34 cellular contexts compared by ENCODE assay signal in genomic region chr4:1639299-1639868, GRCh38.
"Had no signal": no experiment of that assay in that cellular context is flagged by ENCODE, and none has a peak within 500 bp of the region (broad histone marks: within the 10 kb centered on the region; RNA-seq: fewer than 3 reads in every experiment).

No MANE protein-coding gene starts in this region.

- H3K27ac Mint-ChIP-seq: activated B cell treated with CpG ODN at 0.5 μM for 24 hours; activated CD4-positive, alpha-beta memory T cell treated with anti-CD3 and anti-CD28 coated beads for 36 hours; activated naive CD4-positive, alpha-beta T cell treated with anti-CD3 and anti-CD28 coated beads, Interleukin-2, amount 10 ng/mL, durations not matched to agents 7 days and 5 days; activated naive CD8-positive, alpha-beta T cell had no signal

- H3K4me3 Mint-ChIP-seq: activated B cell treated with CpG ODN at 0.5 μM for 24 hours; activated CD4-positive, alpha-beta memory T cell treated with anti-CD3 and anti-CD28 coated beads for 36 hours; activated naive CD4-positive, alpha-beta T cell treated with anti-CD3 and anti-CD28 coated beads, Interleukin-2, amount 10 ng/mL, durations not matched to agents 7 days and 5 days; activated naive CD8-positive, alpha-beta T cell; central memory CD8-positive, alpha-beta T cell had no signal

- H2AFZ ChIP-seq: PC-9 had no signal

- H3K36me3 ChIP-seq: cardiac muscle cell had no signal

- H3K4me1 Mint-ChIP-seq: activated B cell treated with CpG ODN at 0.5 μM for 24 hours; activated naive CD4-positive, alpha-beta T cell treated with anti-CD3 and anti-CD28 coated beads, Interleukin-2, amount 10 ng/mL, durations not matched to agents 7 days and 5 days; central memory CD8-positive, alpha-beta T cell had no signal

- H3K4me2 ChIP-seq: PC-9 had no signal

- H3K27me3 Mint-ChIP-seq: activated B cell treated with CpG ODN at 0.5 μM for 24 hours; activated CD4-positive, alpha-beta memory T cell treated with anti-CD3 and anti-CD28 coated beads for 36 hours; activated naive CD8-positive, alpha-beta T cell; central memory CD8-positive, alpha-beta T cell had no signal

- H3K27me3 ChIP-seq: cardiac muscle cell had no signal

- H3K4me3 ChIP-seq: cardiac muscle cell, PC-9 had no signal

- H3K9me3 Mint-ChIP-seq: activated B cell treated with CpG ODN at 0.5 μM for 24 hours; activated CD4-positive, alpha-beta memory T cell treated with anti-CD3 and anti-CD28 coated beads for 36 hours; activated naive CD4-positive, alpha-beta T cell treated with anti-CD3 and anti-CD28 coated beads, Interleukin-2, amount 10 ng/mL, durations not matched to agents 7 days and 5 days; central memory CD8-positive, alpha-beta T cell had no signal

- DNase-seq: activated B cell treated with CpG ODN at 0.5 μM for 24 hours; activated CD4-positive, alpha-beta memory T cell treated with anti-CD3 and anti-CD28 coated beads for 36 hours; activated CD4-positive, alpha-beta T cell treated with anti-CD3 and anti-CD28 coated beads for 4 hours; activated CD4-positive, alpha-beta T cell treated with anti-CD3 and anti-CD28 coated beads, Interleukin-2, amount 50 U/mL, for 1 hour; activated CD4-positive, CD25-positive, alpha-beta regulatory T cell treated with anti-CD3 and anti-CD28 coated beads, Interleukin-2, amount 50 U/mL, for 72 hours; activated CD8-positive, alpha-beta memory T cell treated with anti-CD3 and anti-CD28 coated beads, Interleukin-2, amount 50 U/mL, for 48 hours; activated effector memory CD4-positive, alpha-beta T cell treated with Interleukin-2 at 50 U/mL for 16 hours; activated naive CD4-positive, alpha-beta T cell treated with anti-CD3 and anti-CD28 coated beads, Interleukin-2, amount 10 ng/mL, durations not matched to agents 7 days and 5 days; activated T-cell treated with anti-CD3 and anti-CD28 coated beads, Interleukin-2, amount 50 U/mL, for 48 hours; amniotic stem cell; aorta; KG1; MM.1S; MV-4-11; NCI-H1092; NCI-H1436 treated with DMSO at 0.1 percent for 48 hours; NCI-H187; NCI-H2029 treated with DMSO at 0.1 percent for 48 hours; NCI-H2107; NCI-H2171; NCI-H510A; NCI-H526; NCI-H748 treated with DMSO at 0.1 percent for 48 hours; NK-92 treated with Interleukin-12 subunit alpha and Interleukin-12 subunit beta, amount 100 ng/mL, for 24 hours; PC-9; SIG-M5; SW 1271; T-helper 1 cell; T-helper 2 cell; T-helper 9 cell had no signal

- H3K36me3 Mint-ChIP-seq: activated CD4-positive, alpha-beta memory T cell treated with anti-CD3 and anti-CD28 coated beads for 36 hours; activated naive CD4-positive, alpha-beta T cell treated with anti-CD3 and anti-CD28 coated beads, Interleukin-2, amount 10 ng/mL, durations not matched to agents 7 days and 5 days; activated naive CD8-positive, alpha-beta T cell had no signal

- H3K27ac ChIP-seq: cardiac muscle cell, PC-9, VCaP had no signal
